In genomic region chr9:117704024-117704575, GRCh38 we compare ENCODE assay signal across 8 cellular contexts. TPM values are rescaled to one million over a fixed set of nuclear protein-coding genes. Genes with fewer than 3 reads are reported as not detected.
DNase-seq lines count a peak whose midpoint lies in the region; ATAC-seq and TF ChIP-seq lines count a peak whose summit lies in the region.

TSS of gene TLR4 (plus strand) at chr9:117704403. CDS start at chr9:117704473, 70 bp downstream.

- BruUV-seq in Calu3 (replicated peaks; lab: Mats Ljungman, UMichigan), result no TSS peak

- H3K27ac ChIP-seq in HL-60 (replicated peaks) (peak within 1 kb of the TSS; percentile 79), left ventricle myocardium inferior (replicated peaks) (peak within 1 kb of the TSS; percentile 91)

- no peaks in the 10 kb centered on the region for H3K27me3 Mint-ChIP-seq in Calu3 (ENCODE audit: unreplicated experiment)

- CTCF ChIA-PET in Calu3 (lab: Charles Lee), result no interaction called here

- no peak within 1 kb of the TSS for H3K27ac Mint-ChIP-seq in Calu3 (ENCODE audit: unreplicated experiment)

- no peaks in the 10 kb centered on the region for H3K9me3 ChIP-seq in adipocyte (ENCODE audit: control insufficient read depth, low read length)
- H3K9me3 ChIP-seq in left ventricle myocardium inferior (replicated peaks), result no peaks in the 10 kb centered on the region

- DNase-seq in Calu3 (peak; percentile 0), HL-60 (ENCODE audit: low read depth in 1 of 2, low spot score in 1 of 2) (peak; percentile 84 to 89), adipocyte (ENCODE audit: low read depth) (peak; percentile 79), left ventricle myocardium inferior (peak; percentile 69), putamen (ENCODE audit: low spot score) (peak; percentile 80), NCI-H524 treated with DMSO at 0.1 percent for 48 hours (lab: John Stamatoyannopoulos, UW) (no peak)
- no peak for DNase-seq in activated CD4-positive, alpha-beta T cell treated with anti-CD3 and anti-CD28 coated beads, Interleukin-2, amount 50 U/mL, for 48 hours

- H3K9ac ChIP-seq in adipocyte (ENCODE audit: low read length), result peak within 1 kb of the TSS; percentile 92

- no peak within 1 kb of the TSS for H3K4me3 Mint-ChIP-seq in Calu3 (ENCODE audit: low read depth, unreplicated experiment)

- H3K36me3 Mint-ChIP-seq in Calu3 (ENCODE audit: insufficient read depth, unreplicated experiment), result no peaks in the 10 kb centered on the region

- H3K4me1 ChIP-seq in adipocyte (ENCODE audit: control insufficient read depth, insufficient read depth, low read length) (peaks cover 44% of the 10 kb centered on the region), left ventricle myocardium inferior (peaks cover 39% of the 10 kb centered on the region)

- H3K36me3 ChIP-seq in adipocyte (ENCODE audit: control insufficient read depth, insufficient read depth, low read length, severe bottlenecking) (peaks cover 8% of the 10 kb centered on the region), left ventricle myocardium inferior (peaks cover 12% of the 10 kb centered on the region)

- intact Hi-C loops in Calu3 (cut with micrococcal nuclease; ENCODE audit: unreplicated experiment) (no loop called here), left ventricle myocardium inferior (cut with micrococcal nuclease) (no loop called here)

- no peaks in the 10 kb centered on the region for H3K27me3 ChIP-seq in HL-60 (ENCODE audit: insufficient read depth, poor library complexity, severe bottlenecking)
- H3K27me3 ChIP-seq in adipocyte (replicated peaks; ENCODE audit: control insufficient read depth, insufficient read depth, low read length), result no peaks in the 10 kb centered on the region
- H3K27me3 ChIP-seq in left ventricle myocardium inferior (ENCODE audit: low read depth), result no peaks in the 10 kb centered on the region

- peak; percentile 100 for ATAC-seq in GM21367 (IDR thresholded peaks at IDR 0.05; ENCODE audit: unreplicated experiment)

- no peaks in the 10 kb centered on the region for H3K4me1 Mint-ChIP-seq in Calu3 (ENCODE audit: low read depth, unreplicated experiment)

- no peaks in the 10 kb centered on the region for H3K9me3 Mint-ChIP-seq in Calu3 (ENCODE audit: low read depth, unreplicated experiment)

- TF ChIP-seq CTCF in Calu3 (IDR thresholded peaks at IDR 0.05; ENCODE audit: unreplicated experiment), result no peak
- no peak for TF ChIP-seq CTCF in HL-60 (IDR thresholded peaks at IDR 0.05; ENCODE audit: insufficient read depth, low read length)
- no peak for TF ChIP-seq CTCF in left ventricle myocardium inferior (IDR thresholded peaks at IDR 0.05; ENCODE audit: borderline replicate concordance)

- peak within 1 kb of the TSS; percentile 73 for H3K4me3 ChIP-seq in HL-60 (replicated peaks; ENCODE audit: insufficient read depth, low read length)
- H3K4me3 ChIP-seq in adipocyte (ENCODE audit: low read length), result peak within 1 kb of the TSS; percentile 88
- peak within 1 kb of the TSS; percentile 71 for H3K4me3 ChIP-seq in left ventricle myocardium inferior

RNA-seq across cellular contexts. Expression of gene TLR4, which starts in this region (rescaled TPM):
- total RNA-seq in Calu3 (2022), result 0.12 and 0.64 TPM in 2 replicates
- total RNA-seq in left ventricle myocardium inferior, result 14.2 TPM

Comparison
In these comparisons a context has a peak if more than half of its experiments do, and no peak if none do; other contexts are left out.
1. Peak in DNase-seq in Calu3; RNA of the gene not detected or under 1 TPM.
2. DNase-seq: peak in HL-60 (2 of 2), adipocyte (single experiment), left ventricle myocardium inferior (single experiment) and putamen (single experiment); none in activated CD4-positive, alpha-beta T cell treated with anti-CD3 and anti-CD28 coated beads, Interleukin-2, amount 50 U/mL, for 48 hours (0 of 2) and NCI-H524 treated with DMSO at 0.1 percent for 48 hours (single experiment).
3. Peak in every context shown above with its lines, with median percentiles within 50 percentile points of each other: H3K4me3 ChIP-seq.